8 cellular contexts compared by ENCODE assay signal in the genomic region with DNA sequence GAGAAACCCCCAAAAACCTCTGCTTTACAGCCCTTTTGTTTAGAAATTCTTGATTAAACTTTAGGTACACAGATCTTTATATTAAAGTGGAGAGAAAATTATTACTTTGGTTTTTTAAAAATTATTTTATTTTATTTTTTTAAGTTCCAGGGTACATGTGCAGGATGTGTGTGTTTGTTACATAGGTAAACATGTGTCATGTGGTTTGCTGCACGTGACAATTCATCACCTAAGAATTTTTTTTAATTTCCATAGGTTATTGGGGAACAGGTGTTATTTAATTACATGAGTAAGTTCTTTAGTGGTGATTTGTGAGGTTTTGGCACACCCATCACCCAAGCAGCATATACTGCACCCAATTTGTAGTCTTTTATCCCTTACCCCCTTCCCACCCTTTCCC.
"Had no signal": no experiment of that assay in that cellular context is flagged by ENCODE, and none has a peak within 500 bp of the region (broad histone marks: within the 10 kb centered on the region; RNA-seq: fewer than 3 reads in every experiment).

No MANE protein-coding gene starts in this region.

- FAIRE-seq: G401.6, GM12878, GM12891, GM12892, GM18507, GM19239 had no signal

- DNase-seq: GDM1, GF-D8 had no signal

- H3K4me3 ChIP-seq: GM12878 had no signal

- ATAC-seq: GM12878 had no signal
